1 cellular context compared by ENCODE assay signal in the genomic region with DNA sequence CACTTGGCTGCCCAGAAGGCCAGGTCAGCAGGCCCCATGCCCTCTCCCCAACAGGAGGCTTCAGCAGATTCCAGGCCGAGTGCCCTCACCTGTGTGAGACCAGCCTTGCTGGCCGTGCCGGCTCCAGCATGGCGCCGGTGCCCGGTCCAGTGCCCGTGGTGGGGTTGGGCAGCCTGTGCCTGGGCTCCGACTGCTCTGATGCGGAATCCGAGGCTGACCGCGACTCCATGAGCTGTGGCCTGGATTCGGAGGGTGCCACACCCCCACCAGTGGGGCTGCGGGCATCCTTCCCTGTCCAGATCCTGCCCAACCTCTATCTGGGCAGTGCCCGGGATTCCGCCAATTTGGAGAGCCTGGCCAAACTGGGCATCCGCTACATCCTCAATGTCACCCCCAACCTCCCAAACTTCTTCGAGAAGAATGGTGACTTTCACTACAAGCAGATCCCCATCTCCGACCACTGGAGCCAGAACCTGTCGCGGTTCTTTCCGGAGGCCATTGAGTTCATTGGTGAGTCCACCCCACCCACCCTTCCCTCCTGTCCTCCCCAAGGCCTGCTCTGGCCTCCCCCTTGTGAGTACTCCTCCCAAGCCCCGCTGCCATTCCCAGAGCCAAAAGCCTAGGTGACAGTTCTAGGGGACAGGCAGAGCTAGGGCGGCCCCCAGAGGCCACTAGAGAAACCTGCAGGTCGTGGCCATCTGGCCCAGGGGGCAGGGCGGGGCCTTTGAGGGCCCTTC.
TF ChIP-seq lines count a peak whose summit lies in the region.

No MANE protein-coding gene starts in this region.

TF ChIP-seq in WTC11, 78 proteins besides CTCF, POLR2A, EP300 and RAD21 (continued from another document):
- no peak for TF ChIP-seq NR1H2 (CRISPR knock-in tag; IDR thresholded peaks at IDR 0.05)
- TF ChIP-seq MYBL2 (CRISPR knock-in tag; IDR thresholded peaks at IDR 0.05): no peak
- no peak for TF ChIP-seq ZNF416 (CRISPR knock-in tag; IDR thresholded peaks at IDR 0.05)
